16 cellular contexts compared by ENCODE assay signal in the genomic region with DNA sequence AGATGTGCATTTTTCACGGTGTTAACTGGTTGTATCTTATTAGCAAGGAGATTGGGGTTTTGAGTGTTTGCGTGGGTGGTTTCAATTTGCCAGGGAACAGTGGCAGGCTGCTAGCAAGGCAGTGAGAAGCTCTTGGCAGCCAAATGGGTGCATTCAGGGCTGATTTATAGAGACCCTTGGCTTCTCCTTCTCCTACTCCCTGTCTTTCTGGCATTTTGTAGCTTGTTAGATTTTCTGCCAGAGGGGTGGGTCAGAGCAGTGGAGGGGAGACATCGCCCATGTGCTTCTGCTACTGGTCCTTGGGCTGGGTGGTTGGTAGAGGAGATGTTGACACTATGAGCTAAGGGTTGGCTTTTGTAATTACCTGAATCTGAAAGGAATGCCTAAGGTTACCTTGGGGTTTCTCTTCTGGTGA. TPM values are rescaled to one million over a fixed set of nuclear protein-coding genes. Genes with fewer than 3 reads are reported as not detected.
DNase-seq lines count a peak whose midpoint lies in the region; ATAC-seq, FAIRE-seq and TF ChIP-seq lines count a peak whose summit lies in the region.
"Had no signal": no experiment of that assay in that cellular context is flagged by ENCODE, and none has a peak within 500 bp of the region (broad histone marks: within the 10 kb centered on the region; RNA-seq: fewer than 3 reads in every experiment).

No MANE protein-coding gene starts in this region.

- no peak for ATAC-seq in GM19023 (IDR thresholded peaks at IDR 0.05; ENCODE audit: unreplicated experiment)
- no peak for ATAC-seq in GM18517 (IDR thresholded peaks at IDR 0.05; ENCODE audit: unreplicated experiment)
- ATAC-seq: left lung had no signal

- H3K4me1 ChIP-seq in kidney (ENCODE audit: control insufficient read depth in 1 of 2, insufficient read depth in 1 of 2, low read depth in 1 of 2, low read length in 2 of 2) = peaks cover 12 to 32% of the 10 kb centered on the region in 2 donors
- peaks cover 10% of the 10 kb centered on the region for H3K4me1 ChIP-seq in testis

- H3K27ac ChIP-seq in kidney (ENCODE audit: low read depth in 2 of 2, low read length in 2 of 2) (peak overlapping the region; percentile 15 to 43), testis (no peak overlapping the region)
- H3K27ac ChIP-seq: suprapubic skin had no signal

- no peaks in the 10 kb centered on the region for H3K27me3 Mint-ChIP-seq in activated naive CD4-positive, alpha-beta T cell treated with anti-CD3 and anti-CD28 coated beads for 36 hours (ENCODE audit: low read depth)
- H3K27me3 Mint-ChIP-seq in activated CD4-positive, alpha-beta memory T cell treated with anti-CD3 and anti-CD28 coated beads, Interleukin-2, amount 10 ng/mL, durations not matched to agents 7 days and 5 days = no peaks in the 10 kb centered on the region

- CTCF ChIA-PET in activated naive CD4-positive, alpha-beta T cell treated with anti-CD3 and anti-CD28 coated beads for 36 hours (lab: Charles Lee) = interaction anchor here (0.7 to 1.6 kb wide), 4 partner anchors 23 to 291 kb away, joined by 3 to 8 read pairs (median 4); no protein-coding TSS in a partner anchor
- CTCF ChIA-PET in activated CD4-positive, alpha-beta memory T cell treated with anti-CD3 and anti-CD28 coated beads, Interleukin-2, amount 10 ng/mL, durations not matched to agents 7 days and 5 days (lab: Charles Lee) = no interaction called here

- WGBS in testis, 2 donors = 58 to 79% methylated on average over 3 of the region's 3 CpGs

- POLR2A ChIA-PET in activated CD4-positive, alpha-beta memory T cell treated with anti-CD3 and anti-CD28 coated beads, Interleukin-2, amount 10 ng/mL, durations not matched to agents 7 days and 5 days (lab: Charles Lee) = interaction anchor here (1.0 to 18.9 kb wide), 6 partner anchors 7 to 23 kb away, joined by 3 to 733 read pairs (median 10); a partner anchor contains a TSS

- H3K4me3 ChIP-seq in kidney (ENCODE audit: low read length in 2 of 2) = no peak overlapping the region
- H3K4me3 ChIP-seq in testis = no peak overlapping the region
- H3K4me3 ChIP-seq: left lung, prostate gland, suprapubic skin had no signal

- H3K9me3 ChIP-seq in kidney (ENCODE audit: control insufficient read depth in 1 of 2, low read length in 2 of 2) (no peaks in the 10 kb centered on the region), testis (no peaks in the 10 kb centered on the region)
- H3K9me3 ChIP-seq: left lung, prostate gland, suprapubic skin had no signal

- H3K4me1 Mint-ChIP-seq in activated naive CD4-positive, alpha-beta T cell treated with anti-CD3 and anti-CD28 coated beads for 36 hours (ENCODE audit: low read depth) = peaks cover 57% of the 10 kb centered on the region
- H3K4me1 Mint-ChIP-seq in activated CD4-positive, alpha-beta memory T cell treated with anti-CD3 and anti-CD28 coated beads, Interleukin-2, amount 10 ng/mL, durations not matched to agents 7 days and 5 days = peaks cover 41% of the 10 kb centered on the region

- DNase-seq in activated naive CD4-positive, alpha-beta T cell treated with anti-CD3 and anti-CD28 coated beads for 36 hours = no peak
- DNase-seq in activated naive CD4-positive, alpha-beta T cell (lab: John Stamatoyannopoulos, UW) = no peak
- peak; percentile 8 for DNase-seq in activated CD4-positive, alpha-beta memory T cell treated with anti-CD3 and anti-CD28 coated beads, Interleukin-2, amount 10 ng/mL, durations not matched to agents 7 days and 5 days
- DNase-seq in kidney (no peak), testis (peak; percentile 43), frontal cortex (ENCODE audit: low spot score in 2 of 2) (no peak)
- DNase-seq: activated effector memory CD4-positive, alpha-beta T cell treated with Interleukin-2 at 50 U/mL for 16 hours; IMR-90; left lung; NCI-H1930 had no signal

- H3K27me3 ChIP-seq in testis = no peaks in the 10 kb centered on the region
- H3K27me3 ChIP-seq: left lung, suprapubic skin had no signal

- no peak overlapping the region for H3K4me3 Mint-ChIP-seq in activated naive CD4-positive, alpha-beta T cell treated with anti-CD3 and anti-CD28 coated beads for 36 hours
- no peak overlapping the region for H3K4me3 Mint-ChIP-seq in activated CD4-positive, alpha-beta memory T cell treated with anti-CD3 and anti-CD28 coated beads, Interleukin-2, amount 10 ng/mL, durations not matched to agents 7 days and 5 days

- FAIRE-seq in kidney (lab: Jason Lieb, UNC) (no peak), frontal cortex (lab: Jason Lieb, UNC) (no peak)
- FAIRE-seq: RCC 7860, TTC549 had no signal

- H3K9ac ChIP-seq in kidney (ENCODE audit: low read length in 2 of 2) = no peak overlapping the region

- peaks cover 41% of the 10 kb centered on the region for H3K36me3 Mint-ChIP-seq in activated naive CD4-positive, alpha-beta T cell treated with anti-CD3 and anti-CD28 coated beads for 36 hours (ENCODE audit: low read depth)
- peaks cover 73% of the 10 kb centered on the region for H3K36me3 Mint-ChIP-seq in activated CD4-positive, alpha-beta memory T cell treated with anti-CD3 and anti-CD28 coated beads, Interleukin-2, amount 10 ng/mL, durations not matched to agents 7 days and 5 days (ENCODE audit: low read depth)

- no peak for TF ChIP-seq POLR2A in testis (IDR thresholded peaks at IDR 0.05)

- TF ChIP-seq CTCF in kidney (IDR thresholded peaks at IDR 0.05; ENCODE audit: borderline replicate concordance, extremely low read depth, insufficient read depth) (no peak), testis (IDR thresholded peaks at IDR 0.05) (no peak)

- peak overlapping the region; percentile 32 for H3K27ac Mint-ChIP-seq in activated naive CD4-positive, alpha-beta T cell treated with anti-CD3 and anti-CD28 coated beads for 36 hours
- H3K27ac Mint-ChIP-seq in activated CD4-positive, alpha-beta memory T cell treated with anti-CD3 and anti-CD28 coated beads, Interleukin-2, amount 10 ng/mL, durations not matched to agents 7 days and 5 days = no peak overlapping the region

- intact Hi-C loops in activated naive CD4-positive, alpha-beta T cell treated with anti-CD3 and anti-CD28 coated beads for 36 hours (cut with micrococcal nuclease) = no loop called here
- intact Hi-C loops in kidney (cut with DNase I) = loop anchor here (10.0 kb wide), 1 partner anchor 288 kb away; no protein-coding TSS in a partner anchor
- intact Hi-C loops in testis (cut with DNase I; ENCODE audit: low total_unique reads) = no loop called here

- no peaks in the 10 kb centered on the region for H3K9me3 Mint-ChIP-seq in activated naive CD4-positive, alpha-beta T cell treated with anti-CD3 and anti-CD28 coated beads for 36 hours
- no peaks in the 10 kb centered on the region for H3K9me3 Mint-ChIP-seq in activated CD4-positive, alpha-beta memory T cell treated with anti-CD3 and anti-CD28 coated beads, Interleukin-2, amount 10 ng/mL, durations not matched to agents 7 days and 5 days

- peaks cover 31 to 42% of the 10 kb centered on the region in 2 donors for H3K36me3 ChIP-seq in kidney (ENCODE audit: control insufficient read depth in 1 of 2, insufficient read depth in 2 of 2, low read length in 2 of 2)
- H3K36me3 ChIP-seq in testis (ENCODE audit: low read depth, missing control alignments) = peaks cover 3% of the 10 kb centered on the region

RNA-seq across cellular contexts. Expression of a gene that starts 9.6 kb away (rescaled TPM):
- total RNA-seq in activated naive CD4-positive, alpha-beta T cell treated with anti-CD3 and anti-CD28 coated beads for 36 hours = 100 to 1,000 TPM; 404 to 409 TPM
- 100 to 1,000 TPM; 901 TPM for total RNA-seq in activated CD4-positive, alpha-beta memory T cell treated with anti-CD3 and anti-CD28 coated beads, Interleukin-2, amount 10 ng/mL, durations not matched to agents 7 days and 5 days
- total RNA-seq in kidney = 328 TPM
- polyA plus RNA-seq in kidney (ENCODE audit: insufficient read depth, low read depth, low replicate concordance) = 469 TPM
- 100 to 1,000 TPM; 428 to 526 TPM for total RNA-seq in testis
- 379 TPM for polyA plus RNA-seq in testis (ENCODE audit: insufficient read depth, low read depth, low replicate concordance)
- 1,432 TPM for total RNA-seq in frontal cortex

Comparison
In these comparisons a context has a peak if more than half of its experiments do, and no peak if none do; other contexts are left out.
1. DNase-seq: peak in activated CD4-positive, alpha-beta memory T cell treated with anti-CD3 and anti-CD28 coated beads, Interleukin-2, amount 10 ng/mL, durations not matched to agents 7 days and 5 days (single experiment) and testis (single experiment); none in activated naive CD4-positive, alpha-beta T cell treated with anti-CD3 and anti-CD28 coated beads for 36 hours (single experiment), activated naive CD4-positive, alpha-beta T cell (0 of 4), kidney (single experiment) and frontal cortex (0 of 2).
2. H3K27ac ChIP-seq: peak in kidney (2 of 2); none in testis (0 of 2).